14 cellular contexts compared by ENCODE assay signal in the genomic region with DNA sequence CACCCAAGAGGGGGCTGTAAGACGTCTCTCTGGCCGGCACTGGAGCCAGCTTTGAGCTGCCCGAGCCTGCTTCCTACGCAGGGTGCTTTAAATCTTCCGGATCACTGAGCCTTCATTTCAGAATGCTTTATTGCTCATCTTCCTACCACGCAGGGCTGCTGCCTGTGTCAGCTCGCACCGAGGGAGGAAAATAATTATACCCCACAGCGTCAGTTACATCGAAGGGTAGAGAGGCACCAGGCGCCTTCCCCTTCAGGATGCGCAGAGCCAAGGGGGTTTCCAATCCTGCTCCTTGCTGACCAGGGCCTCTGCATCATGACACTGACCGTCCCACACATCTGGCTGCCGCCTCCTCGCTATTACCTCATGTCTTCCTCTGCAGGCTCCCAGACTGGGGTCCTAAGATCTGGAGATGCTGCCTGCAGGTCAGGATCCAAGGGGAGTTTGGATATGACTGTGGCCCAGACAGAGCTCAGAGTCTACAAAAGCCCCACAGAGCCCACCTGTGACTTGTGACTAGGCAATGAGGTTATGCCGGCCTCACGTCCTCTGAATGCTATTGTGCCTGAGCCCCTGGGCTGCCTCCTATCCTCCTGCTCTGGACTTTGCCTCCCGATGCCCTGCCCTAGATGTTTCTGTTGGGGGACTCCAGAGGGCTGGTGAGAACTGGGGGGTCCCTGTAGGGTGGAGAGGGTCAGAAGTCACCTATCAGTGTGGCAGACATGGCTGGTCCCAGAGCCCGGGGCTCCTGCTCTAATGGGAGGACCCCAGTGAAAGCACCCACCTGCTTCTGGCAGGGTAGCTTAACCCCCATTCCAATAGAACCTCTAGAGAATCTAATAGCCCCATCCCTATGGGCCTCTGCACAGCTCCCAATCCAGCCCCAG.
DNase-seq lines count a peak whose midpoint lies in the region; ATAC-seq, FAIRE-seq and TF ChIP-seq lines count a peak whose summit lies in the region.
"Had no signal": no experiment of that assay in that cellular context is flagged by ENCODE, and none has a peak within 500 bp of the region (broad histone marks: within the 10 kb centered on the region; RNA-seq: fewer than 3 reads in every experiment).

No MANE protein-coding gene starts in this region.

- TF ChIP-seq POLR2A in GM12892 (IDR thresholded peaks at IDR 0.05; ENCODE audit: low read depth, low read length): no peak
- no peak for TF ChIP-seq POLR2A in Peyer's patch (IDR thresholded peaks at IDR 0.05)
- no peak for TF ChIP-seq POLR2A in sigmoid colon (IDR thresholded peaks at IDR 0.05)

- DNase-seq in GM12892 (ENCODE audit: insufficient read length): peak; percentile 1
- DNase-seq in Peyer's patch: peak in 2 of 3 donors; percentile 29 to 33
- peak; percentile 55 for DNase-seq in kidney tubule cell (ENCODE audit: low spot score)
- peak; percentile 47 for DNase-seq in sigmoid colon
- DNase-seq in NCI-H524 treated with DMSO at 0.1 percent for 48 hours (lab: John Stamatoyannopoulos, UW): no peak
- no peak for DNase-seq in GM10266 (ENCODE audit: extremely low spot score)
- DNase-seq: activated CD4-positive, alpha-beta T cell treated with anti-CD3 and anti-CD28 coated beads, Interleukin-2, amount 50 U/mL, for 1 hour; DMS153; glutamatergic neuron; NCI-H1092 had no signal

- H3K27ac ChIP-seq in Peyer's patch (no peak overlapping the region), sigmoid colon (no peak overlapping the region)
- H3K27ac ChIP-seq: esophagus muscularis mucosa, skin epidermis had no signal

- H3K36me3 ChIP-seq in Peyer's patch (no peaks in the 10 kb centered on the region), sigmoid colon (no peaks in the 10 kb centered on the region)
- H3K36me3 ChIP-seq: esophagus muscularis mucosa had no signal

- H3K27me3 ChIP-seq in Peyer's patch: no peaks in the 10 kb centered on the region
- peaks cover 0 to 7% (median 6%) of the 10 kb centered on the region in 3 donors for H3K27me3 ChIP-seq in sigmoid colon

- H3K4me1 ChIP-seq in Peyer's patch: no peaks in the 10 kb centered on the region
- no peaks in the 10 kb centered on the region for H3K4me1 ChIP-seq in sigmoid colon
- H3K4me1 ChIP-seq: esophagus muscularis mucosa had no signal

- H3K9me3 ChIP-seq in Peyer's patch (no peaks in the 10 kb centered on the region), sigmoid colon (no peaks in the 10 kb centered on the region)
- H3K9me3 ChIP-seq: esophagus muscularis mucosa had no signal

- intact Hi-C loops in sigmoid colon (cut with DNase I): no loop called here

- H3K4me3 ChIP-seq in Peyer's patch (no peak overlapping the region), sigmoid colon (no peak overlapping the region)
- H3K4me3 ChIP-seq: esophagus muscularis mucosa, skin epidermis had no signal

- TF ChIP-seq EP300 in sigmoid colon (IDR thresholded peaks at IDR 0.05): no peak

- 86 to 87% methylated on average over 19 of the region's 19 CpGs for WGBS in sigmoid colon, 2 donors

- no peak for FAIRE-seq in GM12892 (lab: Jason Lieb, UNC)
- FAIRE-seq: H54 had no signal

- TF ChIP-seq CTCF in Peyer's patch (IDR thresholded peaks at IDR 0.05) (no peak), sigmoid colon (IDR thresholded peaks at IDR 0.05) (no peak), GM10266 (IDR thresholded peaks at IDR 0.05; ENCODE audit: control insufficient read depth, insufficient read depth, low read depth, missing control alignments) (no peak)

- ATAC-seq in HG03469 (IDR thresholded peaks at IDR 0.05; ENCODE audit: unreplicated experiment): no peak

Comparison
In these comparisons a context has a peak if more than half of its experiments do, and no peak if none do; other contexts are left out.
1. DNase-seq: peak in GM12892 (single experiment), Peyer's patch (2 of 3), kidney tubule cell (single experiment) and sigmoid colon (single experiment); none in NCI-H524 treated with DMSO at 0.1 percent for 48 hours (single experiment) and GM10266 (single experiment).